In genomic region chr16:9934723-9935508, GRCh38 we compare ENCODE assay signal across 19 cellular contexts.
"Had no signal": no experiment of that assay in that cellular context is flagged by ENCODE, and none has a peak within 500 bp of the region (broad histone marks: within the 10 kb centered on the region; RNA-seq: fewer than 3 reads in every experiment).

No MANE protein-coding gene starts in this region.

- H3K4me3 ChIP-seq: coronary artery, gastrocnemius medialis, upper lobe of right lung had no signal

- H3K36me3 ChIP-seq: gastrocnemius medialis, upper lobe of right lung had no signal

- H3K79me2 ChIP-seq: parathyroid adenoma had no signal

- H3K27ac Mint-ChIP-seq: activated CD4-positive, alpha-beta memory T cell treated with anti-CD3 and anti-CD28 coated beads for 36 hours; activated CD8-positive, alpha-beta memory T cell treated with anti-CD3 and anti-CD28 coated beads, Interleukin-2, amount 10 ng/mL, durations not matched to agents 7 days and 5 days; activated naive CD4-positive, alpha-beta T cell treated with anti-CD3 and anti-CD28 coated beads, Interleukin-2, amount 50 U/mL, for 72 hours; activated T-cell treated with anti-CD3 and anti-CD28 coated beads, Interleukin-2, amount 50 U/mL, for 24 hours; naive thymus-derived CD4-positive, alpha-beta T cell; stimulated activated naive CD8-positive, alpha-beta T cell treated with anti-CD3 and anti-CD28 coated beads, Interleukin-15, amount 100 ng/mL, for 72 hours had no signal

- H3K27me3 ChIP-seq: gastrocnemius medialis, upper lobe of right lung had no signal

- H3K36me3 Mint-ChIP-seq: activated CD4-positive, alpha-beta memory T cell treated with anti-CD3 and anti-CD28 coated beads for 36 hours; activated CD8-positive, alpha-beta memory T cell treated with anti-CD3 and anti-CD28 coated beads, Interleukin-2, amount 10 ng/mL, durations not matched to agents 7 days and 5 days; activated naive CD4-positive, alpha-beta T cell treated with anti-CD3 and anti-CD28 coated beads, Interleukin-2, amount 50 U/mL, for 72 hours; brain; naive thymus-derived CD4-positive, alpha-beta T cell had no signal

- H3K9me3 ChIP-seq: gastrocnemius medialis, upper lobe of right lung had no signal

- H3K9me3 Mint-ChIP-seq: activated T-cell treated with anti-CD3 and anti-CD28 coated beads, Interleukin-2, amount 50 U/mL, for 24 hours; brain had no signal

- DNase-seq: activated CD4-positive, alpha-beta memory T cell treated with anti-CD3 and anti-CD28 coated beads for 36 hours; activated CD4-positive, alpha-beta T cell treated with anti-CD3 and anti-CD28 coated beads for 1 hour; activated CD8-positive, alpha-beta memory T cell treated with anti-CD3 and anti-CD28 coated beads, Interleukin-2, amount 10 ng/mL, durations not matched to agents 7 days and 5 days; activated effector memory CD4-positive, alpha-beta T cell treated with Interleukin-2 at 50 U/mL for 16 hours; activated T-cell treated with anti-CD3 and anti-CD28 coated beads, Interleukin-2, amount 50 U/mL, for 24 hours; amniotic stem cell; effector memory CD4-positive, alpha-beta T cell; gastrocnemius medialis; naive thymus-derived CD4-positive, alpha-beta T cell; stimulated activated naive CD8-positive, alpha-beta T cell treated with anti-CD3 and anti-CD28 coated beads, Interleukin-15, amount 100 ng/mL, for 72 hours; T1000; upper lobe of right lung had no signal

- FAIRE-seq: islet of Langerhans had no signal

- H3K4me3 Mint-ChIP-seq: activated CD4-positive, alpha-beta memory T cell treated with anti-CD3 and anti-CD28 coated beads for 36 hours; activated CD8-positive, alpha-beta memory T cell treated with anti-CD3 and anti-CD28 coated beads, Interleukin-2, amount 10 ng/mL, durations not matched to agents 7 days and 5 days; activated T-cell treated with anti-CD3 and anti-CD28 coated beads, Interleukin-2, amount 50 U/mL, for 24 hours; brain; central memory CD8-positive, alpha-beta T cell; naive thymus-derived CD4-positive, alpha-beta T cell; stimulated activated naive CD8-positive, alpha-beta T cell treated with anti-CD3 and anti-CD28 coated beads, Interleukin-15, amount 100 ng/mL, for 72 hours had no signal

- H3K4me1 Mint-ChIP-seq: activated CD8-positive, alpha-beta memory T cell treated with anti-CD3 and anti-CD28 coated beads, Interleukin-2, amount 10 ng/mL, durations not matched to agents 7 days and 5 days; brain; central memory CD8-positive, alpha-beta T cell; naive thymus-derived CD4-positive, alpha-beta T cell; stimulated activated naive CD8-positive, alpha-beta T cell treated with anti-CD3 and anti-CD28 coated beads, Interleukin-15, amount 100 ng/mL, for 72 hours had no signal

- ATAC-seq: activated CD8-positive, alpha-beta memory T cell treated with anti-CD3 and anti-CD28 coated beads, Interleukin-2, amount 10 ng/mL, durations not matched to agents 7 days and 5 days; activated naive CD4-positive, alpha-beta T cell treated with anti-CD3 and anti-CD28 coated beads, Interleukin-2, amount 50 U/mL, for 72 hours; gastrocnemius medialis; left lobe of liver; naive thymus-derived CD4-positive, alpha-beta T cell; stimulated activated naive CD8-positive, alpha-beta T cell treated with anti-CD3 and anti-CD28 coated beads, Interleukin-15, amount 100 ng/mL, for 72 hours; upper lobe of right lung had no signal

- H2AFZ ChIP-seq: parathyroid adenoma had no signal

- H3K4me1 ChIP-seq: gastrocnemius medialis, parathyroid adenoma, upper lobe of right lung had no signal

- H3K9ac ChIP-seq: parathyroid adenoma had no signal

- H3K27ac ChIP-seq: coronary artery, gastrocnemius medialis, parathyroid adenoma, upper lobe of right lung had no signal

- H3K27me3 Mint-ChIP-seq: activated CD4-positive, alpha-beta memory T cell treated with anti-CD3 and anti-CD28 coated beads for 36 hours; activated CD8-positive, alpha-beta memory T cell treated with anti-CD3 and anti-CD28 coated beads, Interleukin-2, amount 10 ng/mL, durations not matched to agents 7 days and 5 days; activated T-cell treated with anti-CD3 and anti-CD28 coated beads, Interleukin-2, amount 50 U/mL, for 24 hours; central memory CD8-positive, alpha-beta T cell; stimulated activated naive CD8-positive, alpha-beta T cell treated with anti-CD3 and anti-CD28 coated beads, Interleukin-15, amount 100 ng/mL, for 72 hours had no signal
